1 cellular context compared by ENCODE assay signal in the genomic region with DNA sequence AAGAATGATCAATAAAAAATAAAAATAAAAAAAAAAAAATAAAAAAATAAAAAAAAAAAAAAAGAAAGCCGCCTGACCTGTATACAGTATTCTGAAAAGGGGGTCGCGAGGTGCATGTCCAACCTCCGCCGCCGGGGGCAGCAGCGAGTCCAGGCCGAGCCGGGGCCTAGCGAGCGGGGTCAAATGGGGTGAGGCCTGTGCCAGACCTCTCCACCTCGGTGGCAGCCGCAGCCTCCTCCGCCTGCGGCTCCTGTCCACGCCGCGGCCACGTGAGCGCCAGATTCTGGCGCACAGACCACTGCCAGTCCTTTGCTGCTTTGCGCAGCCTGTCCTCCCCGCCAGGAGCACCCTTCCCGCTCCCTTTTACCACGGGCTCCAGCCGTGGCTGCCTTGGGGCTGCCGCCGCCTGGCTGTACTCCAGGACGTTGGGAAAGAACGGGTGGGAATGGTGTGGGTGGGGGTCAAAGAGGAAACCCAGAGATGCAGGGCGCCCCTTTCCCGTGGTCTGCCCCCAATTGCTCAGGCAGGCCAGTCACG.
TF ChIP-seq lines count a peak whose summit lies in the region.

No MANE protein-coding gene starts in this region.

TF ChIP-seq in HepG2, 621 proteins besides CTCF, POLR2A, EP300 and RAD21 (continues in another document):
- no peak for TF ChIP-seq SP1 (IDR thresholded peaks at IDR 0.05)
- peak; percentile 50 for TF ChIP-seq SP1 (CRISPR knock-in tag; IDR thresholded peaks at IDR 0.05)
- peak; percentile 93; the same call in 1 of the 2 replicates for TF ChIP-seq ISX (CRISPR knock-in tag; conservative IDR thresholded peaks at IDR 0.05)
- TF ChIP-seq, protein P1, sequence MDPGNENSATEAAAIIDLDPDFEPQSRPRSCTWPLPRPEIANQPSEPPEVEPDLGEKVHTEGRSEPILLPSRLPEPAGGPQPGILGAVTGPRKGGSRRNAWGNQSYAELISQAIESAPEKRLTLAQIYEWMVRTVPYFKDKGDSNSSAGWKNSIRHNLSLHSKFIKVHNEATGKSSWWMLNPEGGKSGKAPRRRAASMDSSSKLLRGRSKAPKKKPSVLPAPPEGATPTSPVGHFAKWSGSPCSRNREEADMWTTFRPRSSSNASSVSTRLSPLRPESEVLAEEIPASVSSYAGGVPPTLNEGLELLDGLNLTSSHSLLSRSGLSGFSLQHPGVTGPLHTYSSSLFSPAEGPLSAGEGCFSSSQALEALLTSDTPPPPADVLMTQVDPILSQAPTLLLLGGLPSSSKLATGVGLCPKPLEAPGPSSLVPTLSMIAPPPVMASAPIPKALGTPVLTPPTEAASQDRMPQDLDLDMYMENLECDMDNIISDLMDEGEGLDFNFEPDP (CRISPR knock-in tag; conservative IDR thresholded peaks at IDR 0.05), result 0 out of 2 replicates have a peak, but pooled peaks have one; percentile 97
- TF ChIP-seq ELF3 (CRISPR knock-in tag; IDR thresholded peaks at IDR 0.05), result peak; percentile 90
- TF ChIP-seq CREBL2 (CRISPR knock-in tag; IDR thresholded peaks at IDR 0.05; ENCODE audit: borderline replicate concordance), result peak; percentile 68; the same call in 1 of the 2 replicates
- peak; percentile 82 for TF ChIP-seq ZNF503 (CRISPR knock-in tag; IDR thresholded peaks at IDR 0.05)
- no peak for TF ChIP-seq U2AF2 (IDR thresholded peaks at IDR 0.05; ENCODE audit: low read depth, low read length)
- no peak for TF ChIP-seq ZNF382 (CRISPR knock-in tag; IDR thresholded peaks at IDR 0.05; ENCODE audit: borderline replicate concordance)
- no peak for TF ChIP-seq ZNF10 (CRISPR knock-in tag; IDR thresholded peaks at IDR 0.05; ENCODE audit: borderline replicate concordance, low read depth)
- TF ChIP-seq ZNF124 (CRISPR knock-in tag; IDR thresholded peaks at IDR 0.05), result peak; percentile 79; the same call in 1 of the 2 replicates
- peak; percentile 99 for TF ChIP-seq MIER3 (CRISPR knock-in tag; IDR thresholded peaks at IDR 0.05; ENCODE audit: borderline replicate concordance)
- TF ChIP-seq CBFB (CRISPR knock-in tag; IDR thresholded peaks at IDR 0.05), result peak; percentile 96
- TF ChIP-seq ZKSCAN8 (CRISPR knock-in tag; IDR thresholded peaks at IDR 0.05; ENCODE audit: borderline replicate concordance), result peak; percentile 81; the same call in 1 of the 2 replicates
- TF ChIP-seq ZNF841 (CRISPR knock-in tag; IDR thresholded peaks at IDR 0.05; ENCODE audit: borderline replicate concordance), result 0 out of 2 replicates have a peak, but pooled peaks have one; percentile 25
- TF ChIP-seq IKZF1 (IDR thresholded peaks at IDR 0.05), result no peak
- TF ChIP-seq HIC2 (CRISPR knock-in tag; IDR thresholded peaks at IDR 0.05; ENCODE audit: low read depth), result peak; percentile 94
- peak; percentile 93 for TF ChIP-seq ATF2 (CRISPR knock-in tag; IDR thresholded peaks at IDR 0.05)
- peak; percentile 99 for TF ChIP-seq ZSCAN9 (CRISPR knock-in tag; IDR thresholded peaks at IDR 0.05; ENCODE audit: borderline replicate concordance)
- TF ChIP-seq ZNF766 (CRISPR knock-in tag; IDR thresholded peaks at IDR 0.05; ENCODE audit: borderline replicate concordance), result peak; percentile 97
- TF ChIP-seq PHF8 (CRISPR knock-in tag; IDR thresholded peaks at IDR 0.05), result peak; percentile 79
- 0 out of 2 replicates have a peak, but pooled peaks have one; percentile 68 for TF ChIP-seq ZNF674 (CRISPR knock-in tag; IDR thresholded peaks at IDR 0.05; ENCODE audit: low read depth)
- TF ChIP-seq ZSCAN25 (CRISPR knock-in tag; IDR thresholded peaks at IDR 0.05), result peak; percentile 84
- TF ChIP-seq ZNF282 (IDR thresholded peaks at IDR 0.05; ENCODE audit: partially characterized antibody), result no peak
- no peak for TF ChIP-seq SMARCE1 (IDR thresholded peaks at IDR 0.05; ENCODE audit: borderline replicate concordance)
- peak; percentile 98 for TF ChIP-seq ZNF451 (CRISPR knock-in tag; IDR thresholded peaks at IDR 0.05)
- peak; percentile 95; the same call in 1 of the 2 replicates for TF ChIP-seq SNAI1 (CRISPR knock-in tag; IDR thresholded peaks at IDR 0.05; ENCODE audit: borderline replicate concordance)
- TF ChIP-seq, protein P2, sequence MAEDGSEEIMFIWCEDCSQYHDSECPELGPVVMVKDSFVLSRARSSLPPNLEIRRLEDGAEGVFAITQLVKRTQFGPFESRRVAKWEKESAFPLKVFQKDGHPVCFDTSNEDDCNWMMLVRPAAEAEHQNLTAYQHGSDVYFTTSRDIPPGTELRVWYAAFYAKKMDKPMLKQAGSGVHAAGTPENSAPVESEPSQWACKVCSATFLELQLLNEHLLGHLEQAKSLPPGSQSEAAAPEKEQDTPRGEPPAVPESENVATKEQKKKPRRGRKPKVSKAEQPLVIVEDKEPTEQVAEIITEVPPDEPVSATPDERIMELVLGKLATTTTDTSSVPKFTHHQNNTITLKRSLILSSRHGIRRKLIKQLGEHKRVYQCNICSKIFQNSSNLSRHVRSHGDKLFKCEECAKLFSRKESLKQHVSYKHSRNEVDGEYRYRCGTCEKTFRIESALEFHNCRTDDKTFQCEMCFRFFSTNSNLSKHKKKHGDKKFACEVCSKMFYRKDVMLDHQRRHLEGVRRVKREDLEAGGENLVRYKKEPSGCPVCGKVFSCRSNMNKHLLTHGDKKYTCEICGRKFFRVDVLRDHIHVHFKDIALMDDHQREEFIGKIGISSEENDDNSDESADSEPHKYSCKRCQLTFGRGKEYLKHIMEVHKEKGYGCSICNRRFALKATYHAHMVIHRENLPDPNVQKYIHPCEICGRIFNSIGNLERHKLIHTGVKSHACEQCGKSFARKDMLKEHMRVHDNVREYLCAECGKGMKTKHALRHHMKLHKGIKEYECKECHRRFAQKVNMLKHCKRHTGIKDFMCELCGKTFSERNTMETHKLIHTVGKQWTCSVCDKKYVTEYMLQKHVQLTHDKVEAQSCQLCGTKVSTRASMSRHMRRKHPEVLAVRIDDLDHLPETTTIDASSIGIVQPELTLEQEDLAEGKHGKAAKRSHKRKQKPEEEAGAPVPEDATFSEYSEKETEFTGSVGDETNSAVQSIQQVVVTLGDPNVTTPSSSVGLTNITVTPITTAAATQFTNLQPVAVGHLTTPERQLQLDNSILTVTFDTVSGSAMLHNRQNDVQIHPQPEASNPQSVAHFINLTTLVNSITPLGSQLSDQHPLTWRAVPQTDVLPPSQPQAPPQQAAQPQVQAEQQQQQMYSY (CRISPR knock-in tag; IDR thresholded peaks at IDR 0.05), result peak; percentile 66
- TF ChIP-seq POGZ (CRISPR knock-in tag; IDR thresholded peaks at IDR 0.05), result peak; percentile 88
- peak; percentile 86; the same call in 1 of the 2 replicates for TF ChIP-seq ZNF235 (CRISPR knock-in tag; IDR thresholded peaks at IDR 0.05; ENCODE audit: borderline replicate concordance)
- TF ChIP-seq NFYC (CRISPR knock-in tag; IDR thresholded peaks at IDR 0.05), result no peak
- peak; percentile 96 for TF ChIP-seq ZNF205 (CRISPR knock-in tag; IDR thresholded peaks at IDR 0.05)
- no peak for TF ChIP-seq MTA3 (CRISPR knock-in tag; IDR thresholded peaks at IDR 0.05)
- TF ChIP-seq SIX1 (CRISPR knock-in tag; IDR thresholded peaks at IDR 0.05; ENCODE audit: borderline replicate concordance), result peak; percentile 18; the same call in 1 of the 2 replicates
- TF ChIP-seq HOMEZ (CRISPR knock-in tag; IDR thresholded peaks at IDR 0.05; ENCODE audit: low read depth), result peak; percentile 77
- TF ChIP-seq ZSCAN20 (CRISPR knock-in tag; IDR thresholded peaks at IDR 0.05; ENCODE audit: borderline replicate concordance), result peak; percentile 94
- peak; percentile 69; the same call in 1 of the 2 replicates for TF ChIP-seq FOXM1 (CRISPR knock-in tag; IDR thresholded peaks at IDR 0.05)
- TF ChIP-seq SMAD9 (CRISPR knock-in tag; IDR thresholded peaks at IDR 0.05), result peak; percentile 94; the same call in 1 of the 2 replicates
- TF ChIP-seq MED8 (CRISPR knock-in tag; IDR thresholded peaks at IDR 0.05; ENCODE audit: insufficient replicate concordance), result peak; percentile 97
- TF ChIP-seq ZNF180 (CRISPR knock-in tag; IDR thresholded peaks at IDR 0.05; ENCODE audit: borderline replicate concordance, low read depth), result peak; percentile 39; the same call in 1 of the 2 replicates
- peak; percentile 89; the same call in 1 of the 2 replicates for TF ChIP-seq BRCA1 (CRISPR knock-in tag; IDR thresholded peaks at IDR 0.05)
- peak; percentile 33; the same call in 1 of the 2 replicates for TF ChIP-seq ZNF468 (CRISPR knock-in tag; IDR thresholded peaks at IDR 0.05)
- peak; percentile 71; the same call in 1 of the 2 replicates for TF ChIP-seq ZNF224 (CRISPR knock-in tag; IDR thresholded peaks at IDR 0.05)
- TF ChIP-seq ZBTB43 (CRISPR knock-in tag; conservative IDR thresholded peaks at IDR 0.05), result peak; percentile 92
- TF ChIP-seq ZNF615 (CRISPR knock-in tag; IDR thresholded peaks at IDR 0.05; ENCODE audit: borderline replicate concordance), result no peak
- TF ChIP-seq SALL1 (CRISPR knock-in tag; IDR thresholded peaks at IDR 0.05), result peak; percentile 99
- peak; percentile 98 for TF ChIP-seq NFKB2 (CRISPR knock-in tag; IDR thresholded peaks at IDR 0.05; ENCODE audit: borderline replicate concordance)
- TF ChIP-seq GABPB1 (CRISPR knock-in tag; IDR thresholded peaks at IDR 0.05), result peak; percentile 89
- TF ChIP-seq ZXDC (CRISPR knock-in tag; IDR thresholded peaks at IDR 0.05), result peak; percentile 96; the same call in 1 of the 2 replicates
